ENCODE assay signal across 8 cellular contexts in genomic region chr1:152188673-152189591, GRCh38. TPM values are rescaled to one million over a fixed set of nuclear protein-coding genes. Genes with fewer than 3 reads are reported as not detected.
DNase-seq lines count a peak whose midpoint lies in the region; ATAC-seq and TF ChIP-seq lines count a peak whose summit lies in the region.

No MANE protein-coding gene starts in this region.

- H3K4me3 ChIP-seq in DOHH2 (ENCODE audit: low read length) (peak overlapping the region; percentile 87), HUES6 (ENCODE audit: low read depth, low read length) (peak overlapping the region; percentile 8; the same call in 1 of the 2 replicates)

- H3K27me3 Mint-ChIP-seq in activated naive CD8-positive, alpha-beta T cell treated with anti-CD3 and anti-CD28 coated beads for 36 hours: peaks cover 6% of the 10 kb centered on the region

- intact Hi-C loops in left cardiac atrium (cut with DNase I) (loop anchor here (2.0 to 5.0 kb wide), 5 partner anchors 47 to 270 kb away; no protein-coding TSS in a partner anchor), sciatic nerve (cut with DNase I) (loop anchor here (10.0 kb wide), 2 partner anchors 134 to 256 kb away; no protein-coding TSS in a partner anchor)

- H3K9ac ChIP-seq in HUES6 (ENCODE audit: low read length): no peak overlapping the region

- no peaks in the 10 kb centered on the region for H3F3A ChIP-seq in DOHH2 (ENCODE audit: control insufficient read depth, insufficient read depth)

- peak overlapping the region; percentile 81 for H3K4me3 Mint-ChIP-seq in activated naive CD8-positive, alpha-beta T cell treated with anti-CD3 and anti-CD28 coated beads for 36 hours

- TF ChIP-seq CTCF in DOHH2 (IDR thresholded peaks at IDR 0.05; ENCODE audit: low read depth, low read length, poor library complexity, severe bottlenecking): peak; percentile 95

- peaks cover 4% of the 10 kb centered on the region; the same call in 1 of the 2 replicates for H3K27me3 ChIP-seq in DOHH2 (ENCODE audit: control insufficient read depth, low read length)
- H3K27me3 ChIP-seq in HUES6 (ENCODE audit: control insufficient read depth, insufficient read depth, low read length): peaks cover 20% of the 10 kb centered on the region

- H3K9me3 ChIP-seq in DOHH2 (ENCODE audit: control insufficient read depth, insufficient read depth, low read length): no peaks in the 10 kb centered on the region
- peaks cover 3% of the 10 kb centered on the region; the same call in 1 of the 2 replicates for H3K9me3 ChIP-seq in HUES6 (ENCODE audit: control insufficient read depth, insufficient read depth, low read depth, low read length)

- H3K4me1 Mint-ChIP-seq in activated naive CD8-positive, alpha-beta T cell treated with anti-CD3 and anti-CD28 coated beads for 36 hours: peaks cover 11% of the 10 kb centered on the region

- peak overlapping the region; percentile 96 for H3K4me2 ChIP-seq in DOHH2 (ENCODE audit: low read length)

- no peaks in the 10 kb centered on the region for H4K20me1 ChIP-seq in DOHH2 (ENCODE audit: control insufficient read depth, insufficient read depth, low read depth, low read length)

- DNase-seq in SW480 (ENCODE audit: low spot score) (peak; percentile 63), left cardiac atrium (peak; percentile 87), sciatic nerve (ENCODE audit: low spot score) (peak; percentile 84), NCI-H128 (lab: John Stamatoyannopoulos, UW; ENCODE audit: unreplicated experiment) (no peak)
- DNase-seq in activated naive CD8-positive, alpha-beta T cell treated with anti-CD3 and anti-CD28 coated beads for 36 hours: peak; percentile 76

- H3K27ac ChIP-seq in DOHH2 (ENCODE audit: low read depth, low read length) (no peak overlapping the region), HUES6 (ENCODE audit: low read depth, low read length) (no peak overlapping the region)

- peak; percentile 68 to 82 for ATAC-seq in left cardiac atrium
- ATAC-seq in sciatic nerve: peak; percentile 88
- ATAC-seq in HG03565 (IDR thresholded peaks at IDR 0.05; ENCODE audit: unreplicated experiment): no peak

- no peaks in the 10 kb centered on the region for H3K9me3 Mint-ChIP-seq in activated naive CD8-positive, alpha-beta T cell treated with anti-CD3 and anti-CD28 coated beads for 36 hours

- no peaks in the 10 kb centered on the region for H3K9me2 ChIP-seq in DOHH2 (replicated peaks; ENCODE audit: control insufficient read depth, low read length)

- peak overlapping the region; percentile 86 for H3K27ac Mint-ChIP-seq in activated naive CD8-positive, alpha-beta T cell treated with anti-CD3 and anti-CD28 coated beads for 36 hours

- no peaks in the 10 kb centered on the region for H3K36me3 Mint-ChIP-seq in activated naive CD8-positive, alpha-beta T cell treated with anti-CD3 and anti-CD28 coated beads for 36 hours

- H3K4me1 ChIP-seq in DOHH2 (ENCODE audit: control insufficient read depth, low read length) (peaks cover 12% of the 10 kb centered on the region), HUES6 (ENCODE audit: control insufficient read depth, insufficient read depth, low read length) (no peaks in the 10 kb centered on the region)

- H3K36me3 ChIP-seq in DOHH2 (ENCODE audit: control insufficient read depth, low read length): no peaks in the 10 kb centered on the region
- no peaks in the 10 kb centered on the region for H3K36me3 ChIP-seq in HUES6 (ENCODE audit: control insufficient read depth, insufficient read depth, low read length)

- no peaks in the 10 kb centered on the region for H3K79me2 ChIP-seq in DOHH2 (ENCODE audit: control insufficient read depth, low read length)

RNA-seq across cellular contexts. Expression of gene RPTN, which starts 29.9 kb away (rescaled TPM):
- total RNA-seq in activated naive CD8-positive, alpha-beta T cell treated with anti-CD3 and anti-CD28 coated beads for 36 hours: not detected
- total RNA-seq in left cardiac atrium (not detected), sciatic nerve (not detected)

RNA-seq across cellular contexts. Expression of gene HRNR, which starts 35.1 kb away (rescaled TPM):
- not detected for total RNA-seq in activated naive CD8-positive, alpha-beta T cell treated with anti-CD3 and anti-CD28 coated beads for 36 hours
- total RNA-seq in left cardiac atrium (not detected), sciatic nerve (not detected)
